Comparison of ENCODE assay signal across 1 cellular context in the genomic region with DNA sequence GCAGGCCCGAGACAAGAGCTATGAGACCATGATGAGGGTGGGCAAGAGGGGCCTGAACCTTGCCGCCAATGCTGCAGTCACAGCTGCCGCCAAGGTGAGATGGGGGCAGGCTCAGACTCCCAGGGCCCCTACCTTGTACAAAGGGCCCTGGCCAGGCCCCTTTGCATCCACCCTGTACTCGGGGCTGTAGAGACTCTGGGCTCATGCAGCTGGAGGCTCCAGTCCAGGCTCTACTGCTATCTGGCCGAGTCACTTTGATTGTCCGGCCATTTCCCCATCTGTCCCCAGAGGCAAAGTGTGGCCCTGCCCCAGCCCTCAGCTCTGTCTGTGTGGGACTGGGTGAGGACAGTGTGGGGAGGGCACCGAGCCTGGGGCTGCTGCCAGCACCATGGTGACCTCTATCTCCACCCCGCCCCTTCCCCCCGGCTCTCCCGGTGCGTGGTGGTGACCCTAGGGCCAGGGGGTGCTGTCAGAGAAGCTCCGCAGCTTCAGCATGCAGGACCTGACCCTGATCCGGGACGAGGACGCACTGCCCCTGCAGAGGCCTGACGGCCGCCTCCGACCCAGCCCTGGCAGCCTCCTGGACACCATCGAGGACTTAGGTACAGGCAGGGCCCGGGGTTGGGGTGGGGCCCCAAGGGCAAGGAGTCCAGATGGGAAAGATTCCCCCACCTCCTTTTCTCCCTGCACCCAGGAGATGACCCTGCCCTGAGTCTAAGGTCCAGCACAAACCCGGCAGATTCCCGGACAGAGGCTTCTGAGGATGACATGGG.
TF ChIP-seq lines count a peak whose summit lies in the region.

No MANE protein-coding gene starts in this region.

TF ChIP-seq in K562, 482 proteins besides CTCF, POLR2A, EP300 and RAD21:
- TF ChIP-seq PRMT5 (CRISPR knock-in tag; IDR thresholded peaks at IDR 0.05) (no peak), U2AF1 (optimal IDR thresholded peaks at IDR 0.05; ENCODE audit: low read depth, low read length) (no peak)
